18 cellular contexts compared by ENCODE assay signal in the genomic region with DNA sequence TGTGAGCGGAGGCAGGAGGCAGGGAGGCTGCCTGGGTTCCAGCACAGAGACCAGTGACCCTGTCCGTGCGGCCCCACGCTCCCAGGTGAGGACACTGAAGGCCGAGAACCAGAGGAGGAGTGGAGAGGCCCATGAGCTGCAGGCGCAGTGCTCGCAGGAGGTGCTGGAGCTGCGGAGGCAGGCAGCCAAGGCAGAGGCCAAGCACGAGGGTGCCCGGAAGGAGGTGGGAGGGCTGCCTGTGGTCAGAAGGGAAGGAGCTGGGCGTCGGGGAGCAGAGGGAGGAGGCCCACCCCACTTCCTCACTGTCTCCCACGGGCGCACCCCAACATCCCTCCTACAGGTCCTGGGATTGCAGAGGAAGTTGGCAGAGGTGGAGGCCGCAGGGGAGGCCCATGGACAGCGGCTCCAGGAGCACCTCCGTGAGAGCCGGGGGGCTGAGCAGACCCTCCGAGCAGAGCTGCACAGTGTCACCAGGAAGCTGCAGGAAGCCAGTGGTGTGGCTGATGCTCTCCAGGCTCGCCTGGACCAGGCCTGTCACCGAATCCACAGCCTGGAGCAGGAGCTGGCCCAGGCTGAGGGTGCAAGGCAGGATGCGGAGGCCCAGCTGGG. TPM values are rescaled to one million over a fixed set of nuclear protein-coding genes. Genes with fewer than 3 reads are reported as not detected.
A peak's percentile ranks its signal among the peaks of the same experiment; 100 is the strongest.
DNase-seq lines count a peak whose midpoint lies in the region; ATAC-seq and TF ChIP-seq lines count a peak whose summit lies in the region.
"Had no signal": no experiment of that assay in that cellular context is flagged by ENCODE, and none has a peak within 500 bp of the region (broad histone marks: within the 10 kb centered on the region; RNA-seq: fewer than 3 reads in every experiment).

No MANE protein-coding gene starts in this region.

- H3K79me2 ChIP-seq in SK-N-SH (ENCODE audit: insufficient read depth): no peaks in the 10 kb centered on the region

- no peak overlapping the region for H3K27ac ChIP-seq in SK-N-SH (ENCODE audit: low read depth in 2 of 2, low read length in 1 of 2)
- H3K27ac ChIP-seq in Peyer's patch: peak overlapping the region in 1 of 4 donors; percentile 35
- no peak overlapping the region for H3K27ac ChIP-seq in left lung
- no peak overlapping the region for H3K27ac ChIP-seq in testis
- H3K27ac ChIP-seq: cardiac muscle cell, neutrophil had no signal

- WGBS in SK-N-SH (ENCODE audit: low lambda C conversion rate): 84% methylated on average over 17 of the region's 22 CpGs
- 70 to 84% methylated on average over 14 to 22 of the region's 22 CpGs for WGBS in testis, 2 donors

- POLR2A ChIA-PET in SK-N-SH (lab: Yijun Ruan, JAX): no interaction called here

- H3K36me3 ChIP-seq in SK-N-SH (replicated peaks in 1 of 2; ENCODE audit: control insufficient read depth in 1 of 2, insufficient read depth in 2 of 2, low read length in 1 of 2) (no peaks in the 10 kb centered on the region), Peyer's patch (no peaks in the 10 kb centered on the region), left lung (no peaks in the 10 kb centered on the region), testis (ENCODE audit: low read depth, missing control alignments) (no peaks in the 10 kb centered on the region)
- H3K36me3 ChIP-seq: cardiac muscle cell, neutrophil had no signal

- H3K4me1 ChIP-seq in SK-N-SH (ENCODE audit: control insufficient read depth in 1 of 2, insufficient read depth in 2 of 2, low read depth in 1 of 2, low read length in 1 of 2) (peaks cover 0 to 23% of the 10 kb centered on the region in 2 experiments; a peak in 1 of 4 replicates), Peyer's patch (peaks cover 0 to 23% (median 0%) of the 10 kb centered on the region in 4 donors), left lung (peaks cover 0 to 17% of the 10 kb centered on the region in 2 donors), testis (peaks cover 41% of the 10 kb centered on the region)

- no peak overlapping the region for H3K4me3 ChIP-seq in SK-N-SH (ENCODE audit: low read depth in 2 of 2, low read length in 1 of 2)
- H3K4me3 ChIP-seq in Peyer's patch: no peak overlapping the region
- H3K4me3 ChIP-seq in left lung: no peak overlapping the region
- no peak overlapping the region for H3K4me3 ChIP-seq in testis
- H3K4me3 ChIP-seq: cardiac muscle cell, smooth muscle cell had no signal

- no peak overlapping the region for H3K9ac ChIP-seq in SK-N-SH

- H4K20me1 ChIP-seq in SK-N-SH (ENCODE audit: insufficient read depth): no peaks in the 10 kb centered on the region

- CTCF ChIA-PET in SK-N-SH (lab: Yijun Ruan, JAX): interaction anchor here (0.6 to 3.6 kb wide), 3 partner anchors 18 to 51 kb away, joined by 3 to 11 read pairs (median 3); no protein-coding TSS in a partner anchor

- H3K4me2 ChIP-seq in SK-N-SH: no peak overlapping the region
- H3K4me2 ChIP-seq: smooth muscle cell had no signal

- intact Hi-C loops in left lung (cut with DNase I): no loop called here
- intact Hi-C loops in testis (cut with DNase I; ENCODE audit: low total_unique reads): no loop called here

- no peak for TF ChIP-seq RAD21 in SK-N-SH (IDR thresholded peaks at IDR 0.05; ENCODE audit: low read length)

- no peaks in the 10 kb centered on the region for H3F3A ChIP-seq in SK-N-SH (replicated peaks; ENCODE audit: insufficient read depth)

- no peak for ATAC-seq in SK-N-SH treated with all-trans-retinoic acid at 6 μM for 48 hours
- ATAC-seq in left lung: no peak
- ATAC-seq in HG02678 (IDR thresholded peaks at IDR 0.05; ENCODE audit: unreplicated experiment): no peak

- TF ChIP-seq POLR2A in Peyer's patch (IDR thresholded peaks at IDR 0.05): no peak
- no peak for TF ChIP-seq POLR2A in testis (IDR thresholded peaks at IDR 0.05)

- no peaks in the 10 kb centered on the region for H3K27me3 ChIP-seq in SK-N-SH (ENCODE audit: insufficient read depth)
- no peaks in the 10 kb centered on the region for H3K27me3 ChIP-seq in Peyer's patch
- H3K27me3 ChIP-seq in left lung: no peaks in the 10 kb centered on the region
- no peaks in the 10 kb centered on the region for H3K27me3 ChIP-seq in testis
- H3K27me3 ChIP-seq: cardiac muscle cell had no signal

- H2AFZ ChIP-seq in SK-N-SH (ENCODE audit: low read depth): no peak overlapping the region

- TF ChIP-seq EP300 in SK-N-SH (IDR thresholded peaks at IDR 0.05; ENCODE audit: borderline replicate concordance in 1 of 2, low read depth in 1 of 2, low read length in 1 of 2): no peak

- DNase-seq in SK-N-SH (peak; percentile 44), Peyer's patch (peak in 2 of 3 donors; percentile 44 to 47), left lung (peak; percentile 65 to 75), testis (peak; percentile 58), T-helper 9 cell (no peak), AG20443 (ENCODE audit: low spot score) (no peak)
- DNase-seq: CD4-positive, alpha-beta memory T cell; foreskin melanocyte; mesenchymal stem cell; NCI-H1436 treated with DMSO at 0.1 percent for 48 hours; stimulated activated naive CD4-positive, alpha-beta T cell had no signal

- H3K9me3 ChIP-seq in SK-N-SH (no peaks in the 10 kb centered on the region), Peyer's patch (no peaks in the 10 kb centered on the region), left lung (no peaks in the 10 kb centered on the region), testis (no peaks in the 10 kb centered on the region)
- H3K9me3 ChIP-seq: neutrophil had no signal

- TF ChIP-seq CTCF in SK-N-SH (IDR thresholded peaks at IDR 0.05): no peak
- no peak for TF ChIP-seq CTCF in Peyer's patch (IDR thresholded peaks at IDR 0.05)
- TF ChIP-seq CTCF in left lung (IDR thresholded peaks at IDR 0.05): no peak
- TF ChIP-seq CTCF in testis (IDR thresholded peaks at IDR 0.05): no peak

- H3K9me2 ChIP-seq in SK-N-SH: no peaks in the 10 kb centered on the region

TF ChIP-seq in SK-N-SH, 30 proteins besides CTCF, POLR2A, EP300 and RAD21 (continues in another document):
- TF ChIP-seq NRF1 (IDR thresholded peaks at IDR 0.05; ENCODE audit: low read depth, low read length) (no peak), TAF1 (IDR thresholded peaks at IDR 0.05; ENCODE audit: borderline replicate concordance, low read depth, low read length) (no peak), RFX5 (IDR thresholded peaks at IDR 0.05; ENCODE audit: low read length) (no peak), GATA2 (CRISPR knock-in tag; IDR thresholded peaks at IDR 0.05) (no peak), SMC3 (IDR thresholded peaks at IDR 0.05; ENCODE audit: low read depth, low read length) (no peak), GABPA (IDR thresholded peaks at IDR 0.05; ENCODE audit: low read depth) (no peak), MXI1 (IDR thresholded peaks at IDR 0.05; ENCODE audit: low read depth, low read length) (no peak), ELF1 (IDR thresholded peaks at IDR 0.05) (no peak), FOSL2 (IDR thresholded peaks at IDR 0.05; ENCODE audit: borderline replicate concordance, low read depth) (no peak), POLR2AphosphoS5 (IDR thresholded peaks at IDR 0.05; ENCODE audit: low read depth, low read length) (no peak)
- TF ChIP-seq, protein P1, sequence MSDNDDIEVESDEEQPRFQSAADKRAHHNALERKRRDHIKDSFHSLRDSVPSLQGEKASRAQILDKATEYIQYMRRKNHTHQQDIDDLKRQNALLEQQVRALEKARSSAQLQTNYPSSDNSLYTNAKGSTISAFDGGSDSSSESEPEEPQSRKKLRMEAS (IDR thresholded peaks at IDR 0.05; ENCODE audit: low read depth): no peak

TF ChIP-seq in SK-N-SH treated with all-trans-retinoic acid at 6 μM for 48 hours, 23 proteins besides CTCF, POLR2A, EP300 and RAD21 (continues in another document):
- TF ChIP-seq ISL1 (CRISPR knock-in tag; IDR thresholded peaks at IDR 0.05) (no peak), GLIS3 (CRISPR knock-in tag; IDR thresholded peaks at IDR 0.05) (no peak), SNAI2 (CRISPR knock-in tag; IDR thresholded peaks at IDR 0.05) (no peak), RARB (CRISPR knock-in tag; IDR thresholded peaks at IDR 0.05) (no peak)
- TF ChIP-seq, protein P2, sequence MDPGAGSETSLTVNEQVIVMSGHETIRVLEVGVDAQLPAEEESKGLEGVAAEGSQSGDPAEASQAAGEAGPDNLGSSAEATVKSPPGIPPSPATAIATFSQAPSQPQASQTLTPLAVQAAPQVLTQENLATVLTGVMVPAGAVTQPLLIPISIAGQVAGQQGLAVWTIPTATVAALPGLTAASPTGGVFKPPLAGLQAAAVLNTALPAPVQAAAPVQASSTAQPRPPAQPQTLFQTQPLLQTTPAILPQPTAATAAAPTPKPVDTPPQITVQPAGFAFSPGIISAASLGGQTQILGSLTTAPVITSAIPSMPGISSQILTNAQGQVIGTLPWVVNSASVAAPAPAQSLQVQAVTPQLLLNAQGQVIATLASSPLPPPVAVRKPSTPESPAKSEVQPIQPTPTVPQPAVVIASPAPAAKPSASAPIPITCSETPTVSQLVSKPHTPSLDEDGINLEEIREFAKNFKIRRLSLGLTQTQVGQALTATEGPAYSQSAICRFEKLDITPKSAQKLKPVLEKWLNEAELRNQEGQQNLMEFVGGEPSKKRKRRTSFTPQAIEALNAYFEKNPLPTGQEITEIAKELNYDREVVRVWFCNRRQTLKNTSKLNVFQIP (CRISPR knock-in tag; IDR thresholded peaks at IDR 0.05; ENCODE audit: borderline replicate concordance, low read depth): no peak
- TF ChIP-seq, protein P3, sequence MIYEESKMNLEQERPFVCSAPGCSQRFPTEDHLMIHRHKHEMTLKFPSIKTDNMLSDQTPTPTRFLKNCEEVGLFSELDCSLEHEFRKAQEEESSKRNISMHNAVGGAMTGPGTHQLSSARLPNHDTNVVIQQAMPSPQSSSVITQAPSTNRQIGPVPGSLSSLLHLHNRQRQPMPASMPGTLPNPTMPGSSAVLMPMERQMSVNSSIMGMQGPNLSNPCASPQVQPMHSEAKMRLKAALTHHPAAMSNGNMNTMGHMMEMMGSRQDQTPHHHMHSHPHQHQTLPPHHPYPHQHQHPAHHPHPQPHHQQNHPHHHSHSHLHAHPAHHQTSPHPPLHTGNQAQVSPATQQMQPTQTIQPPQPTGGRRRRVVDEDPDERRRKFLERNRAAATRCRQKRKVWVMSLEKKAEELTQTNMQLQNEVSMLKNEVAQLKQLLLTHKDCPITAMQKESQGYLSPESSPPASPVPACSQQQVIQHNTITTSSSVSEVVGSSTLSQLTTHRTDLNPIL (CRISPR knock-in tag; IDR thresholded peaks at IDR 0.05; ENCODE audit: low read depth): no peak

RNA-seq across cellular contexts. Expression of a gene that starts 33.0 kb away (rescaled TPM):
- polyA plus RNA-seq in SK-N-SH (2012; rRNA removed): 0.03 TPM in 2 replicates
- 0.05 and 0.09 TPM in 2 replicates for polyA plus RNA-seq in SK-N-SH (2012; cell fraction: cytosol; rRNA removed)
- polyA plus RNA-seq in SK-N-SH (2012; cell fraction: nucleus; rRNA removed): 0.12 and 0.26 TPM in 2 replicates
- total RNA-seq in Peyer's patch: 10 to 100 TPM in 3 of 4 donors, 1 to 10 TPM in 1; 6.8 to 83.3 (median 25.2) TPM
- 10 to 100 TPM; 36.4 to 48.2 TPM for total RNA-seq in left lung
- 100 to 1,000 TPM in 1 of 2 donors, 10 to 100 TPM in 1; 82.7 to 107 TPM for total RNA-seq in testis
- 15.8 TPM for polyA plus RNA-seq in testis (ENCODE audit: insufficient read depth, low read depth, low replicate concordance)

RNA-seq across cellular contexts. Expression of a gene that starts 59.3 kb away (rescaled TPM):
- not detected in 2 replicates for polyA plus RNA-seq in SK-N-SH (2012; rRNA removed)
- polyA plus RNA-seq in SK-N-SH (2012; cell fraction: cytosol; rRNA removed): not detected in 2 replicates
- 0.01 and 0.06 TPM in 2 replicates for polyA plus RNA-seq in SK-N-SH (2012; cell fraction: nucleus; rRNA removed)
- total RNA-seq in Peyer's patch: under 1 TPM in 2 of 4 donors, not detected in 2; 0.27 to 0.83 TPM
- 1 to 10 TPM in 1 of 2 donors, under 1 TPM in 1; 0.32 to 2.3 TPM for total RNA-seq in left lung
- under 1 TPM; 0.43 to 0.55 TPM for total RNA-seq in testis
- 0.51 TPM for polyA plus RNA-seq in testis (ENCODE audit: insufficient read depth, low read depth, low replicate concordance)
- total RNA-seq: A172; cardiac muscle cell; CD4-positive, alpha-beta memory T cell; NCI-H460; smooth muscle cell had no signal
- polyA plus RNA-seq: cardiac muscle cell; CD4-positive, alpha-beta memory T cell; smooth muscle cell had no signal

Comparison
In these comparisons a context has a peak if more than half of its experiments do, and no peak if none do; other contexts are left out.
1. DNase-seq: peak in SK-N-SH (single experiment), Peyer's patch (2 of 3), left lung (2 of 2) and testis (single experiment); none in T-helper 9 cell (single experiment) and AG20443 (single experiment).